In the genomic region with DNA sequence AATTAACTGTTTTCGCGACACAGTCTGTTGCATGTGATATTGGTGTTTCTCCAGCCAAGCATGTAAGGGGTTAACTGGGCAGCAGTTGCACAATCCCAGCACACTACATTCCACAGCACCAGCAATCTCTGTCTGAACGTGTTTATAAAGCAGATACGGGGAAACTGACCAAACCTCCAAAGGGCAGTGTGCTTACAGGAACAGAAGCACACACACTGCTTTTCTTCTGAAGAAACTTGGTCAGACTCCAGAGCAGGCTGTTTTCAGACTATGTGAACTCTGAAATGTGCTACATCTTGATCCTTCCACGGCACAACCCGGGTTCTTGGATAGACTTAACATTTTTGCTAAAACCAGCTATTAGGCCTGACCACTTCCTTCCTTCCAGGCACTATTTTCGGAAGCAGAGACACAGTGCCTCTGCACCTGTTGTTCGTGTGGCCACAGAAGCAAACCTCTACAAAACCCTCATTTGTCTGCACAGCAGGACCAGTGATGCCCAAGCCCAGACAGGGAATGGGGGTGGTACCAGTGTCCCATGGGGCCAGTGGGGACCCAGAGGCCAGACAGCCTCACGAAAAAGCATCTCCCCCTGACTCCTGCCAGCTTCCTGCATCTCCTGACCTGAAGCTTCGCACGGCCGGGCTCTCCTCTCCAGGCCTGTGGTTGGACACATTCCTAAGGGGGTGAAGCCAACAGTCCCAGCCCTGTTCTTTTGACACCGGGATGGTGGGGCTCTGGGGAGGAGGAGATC, we compare ENCODE assay signal across 8 cellular contexts.
DNase-seq lines count a peak whose midpoint lies in the region; ATAC-seq, FAIRE-seq and TF ChIP-seq lines count a peak whose summit lies in the region.

No MANE protein-coding gene starts in this region.

- H3K4me3 ChIP-seq in A549, result peak overlapping the region; percentile 31
- H3K4me3 ChIP-seq in mammary epithelial cell (replicated peaks in 1 of 3; ENCODE audit: insufficient read depth in 1 of 3, low read depth in 2 of 3, low read length in 3 of 3), result peak overlapping the region; percentile 35 to 52 (median 45)

- peaks cover 3% of the 10 kb centered on the region for H3K9me3 Mint-ChIP-seq in memory B cell

- no peaks in the 10 kb centered on the region for H3K27me3 ChIP-seq in mammary epithelial cell (ENCODE audit: insufficient read depth, low read length)

- TSS peak; percentile 71 for BruUV-seq in mammary epithelial cell (replicated peaks; lab: Mats Ljungman, UMichigan)

- no peaks in the 10 kb centered on the region for H3K9me3 ChIP-seq in A549
- no peaks in the 10 kb centered on the region for H3K9me3 ChIP-seq in mammary epithelial cell (replicated peaks; ENCODE audit: insufficient read depth, low read length)

- ATAC-seq in A549 (peak; percentile 61 to 75), GM18508 (IDR thresholded peaks at IDR 0.05; ENCODE audit: insufficient read depth, unreplicated experiment) (peak; percentile 78), HG02852 (IDR thresholded peaks at IDR 0.05; ENCODE audit: unreplicated experiment) (peak; percentile 70), memory B cell (ENCODE audit: low read depth) (peak; percentile 76)

- no peak for TF ChIP-seq RAD21 in A549 (conservative IDR thresholded peaks at IDR 0.05 in 1 of 2, IDR thresholded peaks at IDR 0.05 in 1 of 2)

- peaks cover 25% of the 10 kb centered on the region for H3K36me3 Mint-ChIP-seq in memory B cell

- peak overlapping the region; percentile 61 to 82 for H3K27ac ChIP-seq in A549
- H3K27ac ChIP-seq in mammary epithelial cell (ENCODE audit: insufficient read depth, low read depth, low read length), result peak overlapping the region; percentile 96

- peaks cover 21% of the 10 kb centered on the region for H3K4me1 ChIP-seq in A549
- peaks cover 41% of the 10 kb centered on the region for H3K4me1 ChIP-seq in mammary epithelial cell (ENCODE audit: insufficient read depth, low read length)

- H3K36me3 ChIP-seq in mammary epithelial cell (ENCODE audit: insufficient read depth, low read length), result peaks cover 9% of the 10 kb centered on the region

- peak overlapping the region; percentile 63 for H3K27ac Mint-ChIP-seq in memory B cell

- no peak for TF ChIP-seq POLR2A in A549 (IDR thresholded peaks at IDR 0.05; ENCODE audit: low read length)

- CTCF ChIA-PET in A549 (lab: Yijun Ruan, JAX), result interaction anchor here (1.9 kb wide), 1 partner anchor 120 kb away, joined by 5 read pairs; no protein-coding TSS in a partner anchor
- CTCF ChIA-PET in mammary epithelial cell (lab: Charles Lee; ENCODE audit: low non-redundant PET), result no interaction called here

- DNase-seq in A549 (ENCODE audit: low read depth in 1 of 2, low spot score in 1 of 2) (peak in 1 of 2 experiments; percentile 17), NCI-H460 (ENCODE audit: extremely low read depth, low read depth) (peak; percentile 30), mammary epithelial cell (peak; percentile 93), memory B cell (ENCODE audit: low spot score in 2 of 2) (peak; percentile 20 to 35), ureter (ENCODE audit: low spot score) (peak; percentile 81)
- DNase-seq in activated effector memory CD4-positive, alpha-beta T cell treated with anti-CD3 and anti-CD28 coated beads, Interleukin-2, amount 50 U/mL, for 16 hours, result no peak

- POLR2A ChIA-PET in A549 (lab: Yijun Ruan, JAX), result interaction anchor here (1.0 to 1.4 kb wide), 2 partner anchors 90 to 116 kb away, joined by 3 to 5 read pairs; a partner anchor contains a TSS

- in situ Hi-C loops in mammary epithelial cell (cut with MboI; ENCODE audit: low sequenced_read_pairs in 2 of 2), result no loop called here

- TF ChIP-seq EP300 in A549 (IDR thresholded peaks at IDR 0.05), result peak in 1 of 2 experiments; percentile 12; a peak in 1 of 5 replicates

- peaks cover 55% of the 10 kb centered on the region for H3K4me1 Mint-ChIP-seq in memory B cell

- peak overlapping the region; percentile 90 for H3K9ac ChIP-seq in mammary epithelial cell (ENCODE audit: insufficient read depth, low read length)

- no peaks in the 10 kb centered on the region for H4K20me1 ChIP-seq in mammary epithelial cell (ENCODE audit: insufficient read depth, low read length)

- H3K4me2 ChIP-seq in A549 (peak overlapping the region; percentile 75), mammary epithelial cell (ENCODE audit: insufficient read depth, low read depth, low read length) (peak overlapping the region; percentile 91)

- WGBS in A549 (ENCODE audit: missing lambda C conversion rate), result 48% methylated on average over 12 of the region's 13 CpGs
- 2% methylated on average over 13 of the region's 13 CpGs for WGBS in mammary epithelial cell (ENCODE audit: low coverage, missing lambda C conversion rate)

- dilution Hi-C loops in mammary epithelial cell (cut with HindIII; ENCODE audit: low sequenced_read_pairs), result no loop called here

- peak overlapping the region; percentile 75 for H3K4me3 Mint-ChIP-seq in memory B cell

- TF ChIP-seq CTCF in A549 (IDR thresholded peaks at IDR 0.05) (no peak), mammary epithelial cell (conservative IDR thresholded peaks at IDR 0.05 in 1 of 2, IDR thresholded peaks at IDR 0.05 in 1 of 2; ENCODE audit: extremely low read depth in 1 of 2, insufficient read depth in 1 of 2, low read depth in 1 of 2, low read length in 2 of 2) (no peak)

- H3K27me3 Mint-ChIP-seq in memory B cell, result no peaks in the 10 kb centered on the region

- intact Hi-C loops in mammary epithelial cell (cut with micrococcal nuclease), result loop anchor here (1.0 to 5.0 kb wide), 4 partner anchors 33 to 153 kb away; no protein-coding TSS in a partner anchor

- no peak for FAIRE-seq in A549 (lab: Jason Lieb, UNC)

- no peaks in the 10 kb centered on the region for H3K79me2 ChIP-seq in mammary epithelial cell (ENCODE audit: insufficient read depth, low read length)

- H2AFZ ChIP-seq in mammary epithelial cell (ENCODE audit: low read depth, low read length), result peak overlapping the region; percentile 29

TF ChIP-seq in A549, 52 proteins besides CTCF, POLR2A, EP300 and RAD21:
- TF ChIP-seq, protein P1, sequence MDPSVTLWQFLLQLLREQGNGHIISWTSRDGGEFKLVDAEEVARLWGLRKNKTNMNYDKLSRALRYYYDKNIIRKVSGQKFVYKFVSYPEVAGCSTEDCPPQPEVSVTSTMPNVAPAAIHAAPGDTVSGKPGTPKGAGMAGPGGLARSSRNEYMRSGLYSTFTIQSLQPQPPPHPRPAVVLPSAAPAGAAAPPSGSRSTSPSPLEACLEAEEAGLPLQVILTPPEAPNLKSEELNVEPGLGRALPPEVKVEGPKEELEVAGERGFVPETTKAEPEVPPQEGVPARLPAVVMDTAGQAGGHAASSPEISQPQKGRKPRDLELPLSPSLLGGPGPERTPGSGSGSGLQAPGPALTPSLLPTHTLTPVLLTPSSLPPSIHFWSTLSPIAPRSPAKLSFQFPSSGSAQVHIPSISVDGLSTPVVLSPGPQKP (IDR thresholded peaks at IDR 0.05; ENCODE audit: low read depth, low read length), result no peak
- peak; percentile 90 to 98 for TF ChIP-seq CEBPB (IDR thresholded peaks at IDR 0.05)
TF ChIP-seq in A549: peak in this region for 1.
